In genomic region chr1:206662396-206663092, GRCh38 we compare ENCODE assay signal across 21 cellular contexts. TPM values are rescaled to one million over a fixed set of nuclear protein-coding genes. Genes with fewer than 3 reads are reported as not detected.
A peak's percentile ranks its signal among the peaks of the same experiment; 100 is the strongest.
DNase-seq lines count a peak whose midpoint lies in the region; ATAC-seq, FAIRE-seq and TF ChIP-seq lines count a peak whose summit lies in the region.
"Had no signal": no experiment of that assay in that cellular context is flagged by ENCODE, and none has a peak within 500 bp of the region (broad histone marks: within the 10 kb centered on the region; RNA-seq: fewer than 3 reads in every experiment).

No MANE protein-coding gene starts in this region.

- DNase-seq in activated CD8-positive, alpha-beta T cell treated with anti-CD3 and anti-CD28 coated beads for 36 hours, result peak; percentile 17
- DNase-seq in activated CD8-positive, alpha-beta T cell treated with anti-CD3 and anti-CD28 coated beads, Interleukin-2, amount 10 ng/mL, durations not matched to agents 7 days and 5 days, result no peak
- no peak for DNase-seq in IMR-90
- no peak for DNase-seq in GM12878 (ENCODE audit: low read depth, low spot score)
- peak; percentile 88 for DNase-seq in renal cortical epithelial cell (ENCODE audit: low read depth)
- DNase-seq in T1000 (lab: John Stamatoyannopoulos, UW), result no peak
- DNase-seq in substantia nigra (lab: John Stamatoyannopoulos, UW), result no peak
- DNase-seq in NCI-H526 (lab: John Stamatoyannopoulos, UW), result no peak
- DNase-seq: CD4-positive, CD25-positive, alpha-beta regulatory T cell; DMS153; NCI-H226; nephron progenitor cell; NK-92 treated with Interleukin-12 subunit alpha and Interleukin-12 subunit beta, amount 100 ng/mL, for 24 hours had no signal

- H3K56ac ChIP-seq in IMR-90 (ENCODE audit: extremely low read depth, insufficient read depth, low read length), result no peak overlapping the region

- POLR2A ChIA-PET in activated CD8-positive, alpha-beta T cell treated with anti-CD3 and anti-CD28 coated beads for 36 hours (lab: Charles Lee), result interaction anchor here (1.0 to 3.0 kb wide), 3 partner anchors 17 to 172 kb away, joined by 3 to 19 read pairs (median 4); partner anchors contain the start of gene DYRK3
- POLR2A ChIA-PET in activated CD8-positive, alpha-beta T cell treated with anti-CD3 and anti-CD28 coated beads, Interleukin-2, amount 10 ng/mL, durations not matched to agents 7 days and 5 days (lab: Charles Lee), result interaction anchor here (0.6 to 1.4 kb wide), 2 partner anchors 27 to 50 kb away, joined by 3 to 8 read pairs; partner anchors contain the start of gene DYRK3
- POLR2A ChIA-PET in IMR-90 (lab: Charles Lee; ENCODE audit: unreplicated experiment), result interaction anchor here (0.6 kb wide), 1 partner anchor 249 kb away, joined by 9 read pairs; no protein-coding TSS in a partner anchor
- POLR2A ChIA-PET in GM12878 (lab: Charles Lee), result interaction anchor here (0.8 to 6.4 kb wide), 7 partner anchors 10 to 141 kb away, joined by 3 to 92 read pairs (median 8); partner anchors contain the start of gene DYRK3

- H3K4ac ChIP-seq in IMR-90 (ENCODE audit: low read depth, low read length), result no peak overlapping the region

- H2BK20ac ChIP-seq in IMR-90 (ENCODE audit: low read depth, low read length), result no peak overlapping the region

- RAD21 ChIA-PET in GM12878 (lab: Charles Lee; ENCODE audit: unreplicated experiment), result interaction anchor here (0.9 to 6.8 kb wide), 27 partner anchors 9 to 319 kb away, joined by 3 to 207 read pairs (median 10); partner anchors contain the start of genes DYRK3, EIF2D, MAPKAPK2 and RASSF5

- no peaks in the 10 kb centered on the region for H3K9me1 ChIP-seq in IMR-90 (ENCODE audit: insufficient read depth, low read length)

- H3K36me3 Mint-ChIP-seq in activated CD8-positive, alpha-beta T cell treated with anti-CD3 and anti-CD28 coated beads for 36 hours (ENCODE audit: low read depth), result no peaks in the 10 kb centered on the region
- H3K36me3 Mint-ChIP-seq in activated CD8-positive, alpha-beta T cell treated with anti-CD3 and anti-CD28 coated beads, Interleukin-2, amount 10 ng/mL, durations not matched to agents 7 days and 5 days (ENCODE audit: low read depth), result no peaks in the 10 kb centered on the region
- H3K36me3 Mint-ChIP-seq: brain; CD4-positive, CD25-positive, alpha-beta regulatory T cell; memory B cell had no signal

- H3K27ac Mint-ChIP-seq in activated CD8-positive, alpha-beta T cell treated with anti-CD3 and anti-CD28 coated beads for 36 hours, result peak overlapping the region; percentile 0
- no peak overlapping the region for H3K27ac Mint-ChIP-seq in activated CD8-positive, alpha-beta T cell treated with anti-CD3 and anti-CD28 coated beads, Interleukin-2, amount 10 ng/mL, durations not matched to agents 7 days and 5 days
- H3K27ac Mint-ChIP-seq: CD4-positive, CD25-positive, alpha-beta regulatory T cell; memory B cell; nephron progenitor cell had no signal

- H3K4me3 Mint-ChIP-seq in activated CD8-positive, alpha-beta T cell treated with anti-CD3 and anti-CD28 coated beads for 36 hours, result no peak overlapping the region
- H3K4me3 Mint-ChIP-seq in activated CD8-positive, alpha-beta T cell treated with anti-CD3 and anti-CD28 coated beads, Interleukin-2, amount 10 ng/mL, durations not matched to agents 7 days and 5 days, result no peak overlapping the region
- H3K4me3 Mint-ChIP-seq: CD4-positive, CD25-positive, alpha-beta regulatory T cell; memory B cell had no signal

- H3K4me1 Mint-ChIP-seq in activated CD8-positive, alpha-beta T cell treated with anti-CD3 and anti-CD28 coated beads for 36 hours (ENCODE audit: low read depth), result peaks cover 37% of the 10 kb centered on the region
- peaks cover 26% of the 10 kb centered on the region for H3K4me1 Mint-ChIP-seq in activated CD8-positive, alpha-beta T cell treated with anti-CD3 and anti-CD28 coated beads, Interleukin-2, amount 10 ng/mL, durations not matched to agents 7 days and 5 days (ENCODE audit: low read depth)

- H2BK15ac ChIP-seq in IMR-90 (ENCODE audit: low read depth, low read length), result no peak overlapping the region

- no peak for TF ChIP-seq CTCF in activated CD8-positive, alpha-beta T cell treated with anti-CD3 and anti-CD28 coated beads for 36 hours (IDR thresholded peaks at IDR 0.05)
- TF ChIP-seq CTCF in IMR-90 (conservative IDR thresholded peaks at IDR 0.05; ENCODE audit: low read depth, low read length) (no peak), GM12878 (IDR thresholded peaks at IDR 0.05 in 2 of 3, conservative IDR thresholded peaks at IDR 0.05 in 1 of 3; ENCODE audit: control insufficient read depth in 2 of 3, extremely low read depth in 1 of 3, insufficient read depth in 1 of 3, low read depth in 3 of 3, low read length in 3 of 3) (no peak)

- TF ChIP-seq RAD21 in IMR-90 (IDR thresholded peaks at IDR 0.05; ENCODE audit: low read length) (no peak), GM12878 (IDR thresholded peaks at IDR 0.05; ENCODE audit: insufficient read depth, low read depth, low read length) (no peak)

- H3K27me3 ChIP-seq in IMR-90 (ENCODE audit: control insufficient read depth, insufficient read depth, low read length), result peaks cover 29% of the 10 kb centered on the region
- no peaks in the 10 kb centered on the region for H3K27me3 ChIP-seq in GM12878 (replicated peaks in 1 of 2; ENCODE audit: control insufficient read depth in 2 of 2, insufficient read depth in 2 of 2, low read length in 1 of 2)

- no peak overlapping the region for H3K23ac ChIP-seq in IMR-90 (ENCODE audit: low read depth, low read length)

- TF ChIP-seq EP300 in GM12878 (IDR thresholded peaks at IDR 0.05; ENCODE audit: borderline replicate concordance in 1 of 2, control insufficient read depth in 1 of 2, low read depth in 2 of 2, low read length in 2 of 2), result no peak

- H3K4me1 ChIP-seq in IMR-90 (ENCODE audit: control insufficient read depth, insufficient read depth, low read length), result no peaks in the 10 kb centered on the region
- H3K4me1 ChIP-seq in GM12878 (ENCODE audit: control insufficient read depth, insufficient read depth, low read length), result peaks cover 16% of the 10 kb centered on the region

- H3K36me3 ChIP-seq in IMR-90 (ENCODE audit: control insufficient read depth, insufficient read depth, low read length) (no peaks in the 10 kb centered on the region), GM12878 (ENCODE audit: control insufficient read depth in 2 of 2, insufficient read depth in 2 of 2, low read length in 1 of 2) (no peaks in the 10 kb centered on the region)
- H3K36me3 ChIP-seq: vagina had no signal

- H3K79me1 ChIP-seq in IMR-90 (ENCODE audit: low read depth in 1 of 2, low read length in 2 of 2), result no peaks in the 10 kb centered on the region

- peaks cover 34% of the 10 kb centered on the region for H3K27me3 Mint-ChIP-seq in activated CD8-positive, alpha-beta T cell treated with anti-CD3 and anti-CD28 coated beads for 36 hours
- peaks cover 44% of the 10 kb centered on the region for H3K27me3 Mint-ChIP-seq in activated CD8-positive, alpha-beta T cell treated with anti-CD3 and anti-CD28 coated beads, Interleukin-2, amount 10 ng/mL, durations not matched to agents 7 days and 5 days (ENCODE audit: low read depth)

- 38 to 100% methylated on average over 1 of the region's 3 CpGs for WGBS in IMR-90 (ENCODE audit: extremely low coverage in 2 of 2, insufficient read length in 1 of 2), 2 experiments
- WGBS in GM12878 (ENCODE audit: insufficient coverage, insufficient replicate concordance, low lambda C conversion rate, missing lambda C conversion rate), result 57% methylated on average over 3 of the region's 3 CpGs

- H2AK9ac ChIP-seq in IMR-90 (replicated peaks; ENCODE audit: low read depth, low read length, poor library complexity), result no peak overlapping the region

- intact Hi-C loops in activated CD8-positive, alpha-beta T cell treated with anti-CD3 and anti-CD28 coated beads for 36 hours (cut with micrococcal nuclease), result loop anchor here (5.0 to 10.0 kb wide), 2 partner anchors 58 to 170 kb away; no protein-coding TSS in a partner anchor
- intact Hi-C loops in IMR-90 (cut with micrococcal nuclease), result no loop called here
- intact Hi-C loops in GM12878 (cut with micrococcal nuclease; ENCODE audit: unreplicated experiment), result loop anchor here (5.0 kb wide), 1 partner anchor 170 kb away; no protein-coding TSS in a partner anchor

- TF ChIP-seq POLR2A in IMR-90 (IDR thresholded peaks at IDR 0.05; ENCODE audit: low read depth, low read length) (no peak), GM12878 (IDR thresholded peaks at IDR 0.05; ENCODE audit: low read depth, low read length) (no peak)

- no peak overlapping the region for H3K18ac ChIP-seq in IMR-90 (ENCODE audit: low read depth, low read length)

- no peak overlapping the region for H2BK120ac ChIP-seq in IMR-90 (ENCODE audit: low read depth, low read length)

- dilution Hi-C loops in IMR-90 (cut with HindIII; ENCODE audit: low sequenced_read_pairs, unreplicated experiment), result no loop called here

- no peak overlapping the region for H3K9ac ChIP-seq in IMR-90 (ENCODE audit: low read depth, low read length)
- H3K9ac ChIP-seq in GM12878 (ENCODE audit: control insufficient read depth, insufficient read depth, low read length), result no peak overlapping the region

- H3K4me2 ChIP-seq in IMR-90 (ENCODE audit: low read depth, low read length) (no peak overlapping the region), GM12878 (ENCODE audit: control insufficient read depth, insufficient read depth) (no peak overlapping the region)
- H3K4me2 ChIP-seq: hepatocyte had no signal

- H3K79me2 ChIP-seq in GM12878 (ENCODE audit: control insufficient read depth, insufficient read depth, low read length), result no peaks in the 10 kb centered on the region
- H3K79me2 ChIP-seq: hepatocyte had no signal

- H4K20me1 ChIP-seq in IMR-90 (ENCODE audit: insufficient read depth, low read length) (peaks cover 3% of the 10 kb centered on the region; the same call in 1 of the 2 replicates), GM12878 (ENCODE audit: control insufficient read depth, insufficient read depth) (no peaks in the 10 kb centered on the region)

- H3K4me3 ChIP-seq in IMR-90 (ENCODE audit: insufficient read depth, low read depth, low read length) (no peak overlapping the region), GM12878 (no peak overlapping the region)
- H3K4me3 ChIP-seq: coronary artery, hepatocyte, vagina had no signal

- CTCF ChIA-PET in activated CD8-positive, alpha-beta T cell treated with anti-CD3 and anti-CD28 coated beads for 36 hours (lab: Charles Lee), result interaction anchor here (0.6 to 14.1 kb wide), 44 partner anchors 12 to 341 kb away, joined by 3 to 340 read pairs (median 16); partner anchors contain the start of genes DYRK3, EIF2D, IKBKE and MAPKAPK2
- CTCF ChIA-PET in activated CD8-positive, alpha-beta T cell treated with anti-CD3 and anti-CD28 coated beads, Interleukin-2, amount 10 ng/mL, durations not matched to agents 7 days and 5 days (lab: Charles Lee), result interaction anchor here (0.6 to 21.7 kb wide), 31 partner anchors 7 to 320 kb away, joined by 3 to 647 read pairs (median 17); partner anchors contain the start of genes DYRK3, EIF2D and MAPKAPK2
- CTCF ChIA-PET in IMR-90 (lab: Yijun Ruan, JAX) (interaction anchor here (2.3 kb wide), 1 partner anchor 31 kb away, joined by 25 read pairs; no protein-coding TSS in a partner anchor), GM12878 (lab: Yijun Ruan, JAX) (interaction anchor here (0.6 to 28.3 kb wide), 51 partner anchors 7 to 1210 kb away, joined by 3 to 1150 read pairs (median 9); partner anchors contain the start of genes DYRK3, EIF2D, IL10 and IL19)

- no peak for FAIRE-seq in GM12878 (lab: Jason Lieb, UNC)
- FAIRE-seq: endometrium, GM12892, H1 had no signal

- ATAC-seq in activated CD8-positive, alpha-beta T cell treated with anti-CD3 and anti-CD28 coated beads for 36 hours, result peak; percentile 48
- no peak for ATAC-seq in activated CD8-positive, alpha-beta T cell treated with anti-CD3 and anti-CD28 coated beads, Interleukin-2, amount 10 ng/mL, durations not matched to agents 7 days and 5 days
- ATAC-seq in IMR-90 (ENCODE audit: low read depth), result no peak
- ATAC-seq in GM12878, result no peak

- no peak overlapping the region for H3K27ac ChIP-seq in IMR-90 (ENCODE audit: insufficient read depth, low read length)
- H3K27ac ChIP-seq in GM12878 (ENCODE audit: control insufficient read depth, insufficient read depth), result no peak overlapping the region
- no peak overlapping the region for H3K27ac ChIP-seq in substantia nigra (ENCODE audit: low read depth, low read length, poor library complexity, severe bottlenecking)
- H3K27ac ChIP-seq: coronary artery, hepatocyte, vagina had no signal

- H2AFZ ChIP-seq in IMR-90 (replicated peaks; ENCODE audit: low read length, poor library complexity) (peak overlapping the region; percentile 8), GM12878 (ENCODE audit: control insufficient read depth, low read depth, low read length) (no peak overlapping the region)
- H2AFZ ChIP-seq: hepatocyte had no signal

- no peak overlapping the region for H2AK5ac ChIP-seq in IMR-90 (ENCODE audit: low read depth, low read length)

- BruUV-seq in IMR-90 (replicated peaks; lab: Mats Ljungman, UMichigan) (no TSS peak), GM12878 (replicated peaks; lab: Mats Ljungman, UMichigan) (no TSS peak)

- no peak overlapping the region for H2BK5ac ChIP-seq in IMR-90 (ENCODE audit: low read depth, low read length, poor library complexity, severe bottlenecking)

- H3K9me3 ChIP-seq in IMR-90 (ENCODE audit: control insufficient read depth, insufficient read depth, low read length) (no peaks in the 10 kb centered on the region), GM12878 (replicated peaks; ENCODE audit: control insufficient read depth, insufficient read depth, low read length) (no peaks in the 10 kb centered on the region)
- H3K9me3 ChIP-seq: vagina had no signal

- SMC1A ChIA-PET in GM12878 (lab: Charles Lee; ENCODE audit: uncharacterized antibody, unreplicated experiment), result interaction anchor here (0.6 to 14.7 kb wide), 34 partner anchors 8 to 320 kb away, joined by 3 to 301 read pairs (median 12); partner anchors contain the start of genes DYRK3, IKBKE and MAPKAPK2

- no peak overlapping the region for H4K8ac ChIP-seq in IMR-90 (ENCODE audit: low read depth in 2 of 2, low read length in 2 of 2)

- H4K5ac ChIP-seq in IMR-90 (ENCODE audit: low read depth, low read length), result no peak overlapping the region

- H3K9me3 Mint-ChIP-seq in activated CD8-positive, alpha-beta T cell treated with anti-CD3 and anti-CD28 coated beads for 36 hours, result no peaks in the 10 kb centered on the region
- H3K9me3 Mint-ChIP-seq in activated CD8-positive, alpha-beta T cell treated with anti-CD3 and anti-CD28 coated beads, Interleukin-2, amount 10 ng/mL, durations not matched to agents 7 days and 5 days (ENCODE audit: insufficient read depth), result no peaks in the 10 kb centered on the region
- H3K9me3 Mint-ChIP-seq: CD4-positive, CD25-positive, alpha-beta regulatory T cell; memory B cell; nephron progenitor cell had no signal

- no peak overlapping the region for H4K91ac ChIP-seq in IMR-90 (ENCODE audit: insufficient read depth, low read depth, low read length)

- H3K14ac ChIP-seq in IMR-90 (replicated peaks; ENCODE audit: low read depth, low read length), result no peak overlapping the region

- in situ Hi-C loops in IMR-90 (cut with MboI; ENCODE audit: low sequenced_read_pairs) (loop anchor here (5.0 to 10.0 kb wide), 2 partner anchors 35 to 178 kb away; no protein-coding TSS in a partner anchor), GM12878 (cut with MboI) (no loop called here)

RNA-seq across cellular contexts. Expression of gene MAPKAPK2, which starts 22.2 kb away (rescaled TPM):
- 10 to 100 TPM; 50.4 to 51.4 TPM for total RNA-seq in activated CD8-positive, alpha-beta T cell treated with anti-CD3 and anti-CD28 coated beads for 36 hours
- 10 to 100 TPM; 59.0 to 61.3 TPM for total RNA-seq in activated CD8-positive, alpha-beta T cell treated with anti-CD3 and anti-CD28 coated beads, Interleukin-2, amount 10 ng/mL, durations not matched to agents 7 days and 5 days
- total RNA-seq in IMR-90 (2012; rRNA removed), result 50.8 and 56.5 TPM in 2 replicates
- polyA plus RNA-seq in IMR-90 (2012; rRNA removed), result 60.7 and 66.4 TPM in 2 replicates
- 42.3 and 56.1 TPM in 2 replicates for polyA plus RNA-seq in IMR-90 (2012; cell fraction: cytosol; rRNA removed)
- polyA plus RNA-seq in IMR-90 (2012; cell fraction: nucleus; rRNA removed; ENCODE audit: low replicate concordance), result 86.1 and 91.5 TPM in 2 replicates
- total RNA-seq in GM12878 (2013; cell fraction: nucleolus; rRNA removed), result 38.9 and 42.0 TPM in 2 replicates
- 59.9 and 62.6 TPM in 2 replicates for total RNA-seq in GM12878 (2014; rRNA removed)
- 36.1 and 38.8 TPM in 2 replicates for total RNA-seq in GM12878 (2014; rRNA removed; fragmentation: Illumina TruSeq; extraction: Trizol)
- 92.2 and 93.0 TPM in 2 replicates for total RNA-seq in GM12878 (2021)
- polyA plus RNA-seq in GM12878 (2011; ENCODE audit: low read depth), result 44.2 TPM
- polyA plus RNA-seq in GM12878 (2011; rRNA removed), result 51.0 and 71.7 TPM in 2 replicates
- 83.8 and 84.4 TPM in 2 replicates for polyA plus RNA-seq in GM12878 (2011; cell fraction: cytosol; rRNA removed)
- 110 and 118 TPM in 2 replicates for polyA plus RNA-seq in GM12878 (2011; cell fraction: nucleus; rRNA removed)
- polyA plus RNA-seq in GM12878 (2012), result 44.4 and 63.5 TPM in 2 replicates
- polyA plus RNA-seq in GM12878 (2014; fragmentation: Illumina TruSeq; extraction: Trizol), result 66.8 and 70.6 TPM in 2 replicates
- polyA plus RNA-seq in GM12878 (2014; fragmentation: Nextera tagmentation; extraction: Ambion mirVana), result 1 to 10 TPM in 1 of 2 experiments, under 1 TPM in 1; 0.72 to 4.9 TPM
- polyA plus RNA-seq in GM12878 (2014; rRNA removed), result 65.5 and 65.7 TPM in 2 replicates
- 1 to 10 TPM; 4.2 to 6.2 TPM for polyA plus RNA-seq in GM12878 (2016; fragmentation: Nextera tagmentation; extraction: Ambion mirVana)
- polyA minus RNA-seq in GM12878 (2011; rRNA and poly(A)+ RNA removed), result 67.7 and 81.3 TPM in 2 replicates
- polyA minus RNA-seq in GM12878 (2011; cell fraction: cytosol; rRNA and poly(A)+ RNA removed), result 25.1 and 29.4 TPM in 2 replicates
- 23.2 and 39.0 TPM in 2 replicates for polyA minus RNA-seq in GM12878 (2011; cell fraction: nucleus; rRNA and poly(A)+ RNA removed)
- 35.3 and 85.1 TPM in 2 replicates for total RNA-seq in renal cortical epithelial cell

RNA-seq across cellular contexts. Expression of gene DYRK3, which starts 27.2 kb away (rescaled TPM):
- 1 to 10 TPM; 4.7 to 4.9 TPM for total RNA-seq in activated CD8-positive, alpha-beta T cell treated with anti-CD3 and anti-CD28 coated beads for 36 hours
- 1 to 10 TPM; 5.3 to 5.9 TPM for total RNA-seq in activated CD8-positive, alpha-beta T cell treated with anti-CD3 and anti-CD28 coated beads, Interleukin-2, amount 10 ng/mL, durations not matched to agents 7 days and 5 days
- total RNA-seq in IMR-90 (2012; rRNA removed) (21.1 and 22.0 TPM in 2 replicates), GM12878 (2014; rRNA removed) (10.7 and 11.1 TPM in 2 replicates), GM12878 (2014; rRNA removed; fragmentation: Illumina TruSeq; extraction: Trizol) (10.0 and 10.7 TPM in 2 replicates), GM12878 (2021) (8.9 and 11.2 TPM in 2 replicates), renal cortical epithelial cell (13.5 and 15.6 TPM in 2 replicates)
- polyA plus RNA-seq in IMR-90 (2012; rRNA removed) (4.6 and 5.5 TPM in 2 replicates), GM12878 (2011; rRNA removed) (12.9 and 15.4 TPM in 2 replicates), GM12878 (2014; fragmentation: Illumina TruSeq; extraction: Trizol) (9.8 and 14.9 TPM in 2 replicates), GM12878 (2014; fragmentation: Nextera tagmentation; extraction: Ambion mirVana) (1 to 10 TPM; 1.6 to 2.8 TPM), GM12878 (2014; rRNA removed) (6.0 and 8.6 TPM in 2 replicates), GM12878 (2016; fragmentation: Nextera tagmentation; extraction: Ambion mirVana) (10 to 100 TPM in 1 of 2 experiments, 1 to 10 TPM in 1; 10.0 to 11.7 TPM)
- polyA plus RNA-seq in IMR-90 (2012; cell fraction: cytosol; rRNA removed), result 2.2 and 3.2 TPM in 2 replicates
- 2.4 and 9.7 TPM in 2 replicates for polyA plus RNA-seq in IMR-90 (2012; cell fraction: nucleus; rRNA removed; ENCODE audit: low replicate concordance)
- total RNA-seq in GM12878 (2013; cell fraction: nucleolus; rRNA removed), result 26.7 and 27.4 TPM in 2 replicates
- polyA plus RNA-seq in GM12878 (2011; ENCODE audit: low read depth), result 2.8 TPM
- 8.8 and 9.4 TPM in 2 replicates for polyA plus RNA-seq in GM12878 (2011; cell fraction: cytosol; rRNA removed)
- 7.3 and 7.8 TPM in 2 replicates for polyA plus RNA-seq in GM12878 (2011; cell fraction: nucleus; rRNA removed)
- 3.7 and 6.0 TPM in 2 replicates for polyA plus RNA-seq in GM12878 (2012)
- 15.7 and 16.0 TPM in 2 replicates for polyA minus RNA-seq in GM12878 (2011; rRNA and poly(A)+ RNA removed)
- 6.0 and 7.1 TPM in 2 replicates for polyA minus RNA-seq in GM12878 (2011; cell fraction: cytosol; rRNA and poly(A)+ RNA removed)
- 5.1 and 8.2 TPM in 2 replicates for polyA minus RNA-seq in GM12878 (2011; cell fraction: nucleus; rRNA and poly(A)+ RNA removed)

RNA-seq across cellular contexts. Expression of gene EIF2D, which starts 50.3 kb away (rescaled TPM):
- 100 to 1,000 TPM; 100 to 102 TPM for total RNA-seq in activated CD8-positive, alpha-beta T cell treated with anti-CD3 and anti-CD28 coated beads for 36 hours
- 10 to 100 TPM; 41.6 to 45.1 TPM for total RNA-seq in activated CD8-positive, alpha-beta T cell treated with anti-CD3 and anti-CD28 coated beads, Interleukin-2, amount 10 ng/mL, durations not matched to agents 7 days and 5 days
- 51.7 and 69.4 TPM in 2 replicates for total RNA-seq in IMR-90 (2012; rRNA removed)
- 58.7 and 64.3 TPM in 2 replicates for polyA plus RNA-seq in IMR-90 (2012; rRNA removed)
- 39.4 and 47.6 TPM in 2 replicates for polyA plus RNA-seq in IMR-90 (2012; cell fraction: cytosol; rRNA removed)
- polyA plus RNA-seq in IMR-90 (2012; cell fraction: nucleus; rRNA removed; ENCODE audit: low replicate concordance), result 35.3 and 72.9 TPM in 2 replicates
- total RNA-seq in GM12878 (2013; cell fraction: nucleolus; rRNA removed), result 115 and 132 TPM in 2 replicates
- 88.8 and 91.6 TPM in 2 replicates for total RNA-seq in GM12878 (2014; rRNA removed)
- total RNA-seq in GM12878 (2014; rRNA removed; fragmentation: Illumina TruSeq; extraction: Trizol), result 80.4 and 83.4 TPM in 2 replicates
- total RNA-seq in GM12878 (2021), result 74.0 and 76.6 TPM in 2 replicates
- 49.2 TPM for polyA plus RNA-seq in GM12878 (2011; ENCODE audit: low read depth)
- 133 and 153 TPM in 2 replicates for polyA plus RNA-seq in GM12878 (2011; rRNA removed)
- polyA plus RNA-seq in GM12878 (2011; cell fraction: cytosol; rRNA removed), result 121 and 127 TPM in 2 replicates
- polyA plus RNA-seq in GM12878 (2011; cell fraction: nucleus; rRNA removed), result 149 and 172 TPM in 2 replicates
- 66.5 and 74.5 TPM in 2 replicates for polyA plus RNA-seq in GM12878 (2012)
- 108 and 109 TPM in 2 replicates for polyA plus RNA-seq in GM12878 (2014; fragmentation: Illumina TruSeq; extraction: Trizol)
- polyA plus RNA-seq in GM12878 (2014; fragmentation: Nextera tagmentation; extraction: Ambion mirVana), result 10 to 100 TPM; 65.4 to 77.5 TPM
- 98.5 and 104 TPM in 2 replicates for polyA plus RNA-seq in GM12878 (2014; rRNA removed)
- 10 to 100 TPM; 65.2 to 74.8 TPM for polyA plus RNA-seq in GM12878 (2016; fragmentation: Nextera tagmentation; extraction: Ambion mirVana)
- polyA minus RNA-seq in GM12878 (2011; rRNA and poly(A)+ RNA removed), result 93.0 and 112 TPM in 2 replicates
- 26.6 and 32.7 TPM in 2 replicates for polyA minus RNA-seq in GM12878 (2011; cell fraction: cytosol; rRNA and poly(A)+ RNA removed)
- polyA minus RNA-seq in GM12878 (2011; cell fraction: nucleus; rRNA and poly(A)+ RNA removed), result 34.8 and 42.0 TPM in 2 replicates
- 40.5 and 52.8 TPM in 2 replicates for total RNA-seq in renal cortical epithelial cell

Comparison
In these comparisons a context has a peak if more than half of its experiments do, and no peak if none do; other contexts are left out.
1. DNase-seq: peak in activated CD8-positive, alpha-beta T cell treated with anti-CD3 and anti-CD28 coated beads for 36 hours (single experiment) and renal cortical epithelial cell (single experiment); none in activated CD8-positive, alpha-beta T cell treated with anti-CD3 and anti-CD28 coated beads, Interleukin-2, amount 10 ng/mL, durations not matched to agents 7 days and 5 days (single experiment), IMR-90 (single experiment), GM12878 (single experiment), T1000 (single experiment), substantia nigra (0 of 49) and NCI-H526 (0 of 2).